Comparison of ENCODE assay signal across 6 cellular contexts in the genomic region with DNA sequence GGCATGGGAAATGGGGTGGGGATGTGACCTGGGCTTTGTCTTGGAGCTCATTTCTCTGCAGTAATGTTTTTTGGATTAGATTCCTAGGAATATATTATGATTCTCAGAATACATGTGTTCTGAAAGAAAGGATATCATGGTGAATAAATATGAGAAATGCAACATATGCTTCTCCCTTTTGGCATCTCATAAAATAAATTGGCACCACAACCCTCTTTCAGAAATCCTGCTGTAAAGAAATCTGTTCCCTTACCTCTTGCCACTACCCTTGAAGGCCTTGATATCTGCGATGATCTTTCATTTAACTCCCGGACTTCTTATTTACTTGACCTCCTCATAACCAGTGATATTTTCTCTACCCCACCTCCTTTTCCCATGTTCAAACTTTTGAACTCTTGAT.
"Had no signal": no experiment of that assay in that cellular context is flagged by ENCODE, and none has a peak within 500 bp of the region (broad histone marks: within the 10 kb centered on the region; RNA-seq: fewer than 3 reads in every experiment).

No MANE protein-coding gene starts in this region.

- H3K27ac ChIP-seq: GM23248 had no signal

- H2AFZ ChIP-seq: GM23248 had no signal

- H3K9ac ChIP-seq: GM23248 had no signal

- DNase-seq: GM23248, GOT3, H7, HCEC 1CT, IMR-90, KG1 had no signal
